Comparison of ENCODE assay signal across 11 cellular contexts in genomic region chr1:230327892-230328284, GRCh38.
DNase-seq lines count a peak whose midpoint lies in the region; ATAC-seq, FAIRE-seq and TF ChIP-seq lines count a peak whose summit lies in the region.
"Had no signal": no experiment of that assay in that cellular context is flagged by ENCODE, and none has a peak within 500 bp of the region (broad histone marks: within the 10 kb centered on the region; RNA-seq: fewer than 3 reads in every experiment).

No MANE protein-coding gene starts in this region.

- FAIRE-seq in GM12891 (lab: Jason Lieb, UNC): no peak

- H3K4me3 Mint-ChIP-seq in T-cell: no peak overlapping the region
- H3K4me3 Mint-ChIP-seq: neural crest cell had no signal

- no peaks in the 10 kb centered on the region for H3K9me3 Mint-ChIP-seq in T-cell
- H3K9me3 Mint-ChIP-seq: effector memory CD8-positive, alpha-beta T cell; neural crest cell had no signal

- no peak for TF ChIP-seq POLR2A in GM12891 (IDR thresholded peaks at IDR 0.05; ENCODE audit: low read depth, low read length)

- H3K4me1 Mint-ChIP-seq in T-cell: peaks cover 0 to 6% (median 4%) of the 10 kb centered on the region in 3 donors

- peak; percentile 37 for DNase-seq in activated T-helper 9 cell treated with anti-CD3 and anti-CD28 coated beads, Interleukin-2, amount 50 U/mL, for 16 hours (ENCODE audit: low read depth)
- DNase-seq in stimulated activated CD4-positive, alpha-beta T cell treated with anti-CD3 and anti-CD28 coated beads, Interleukin-1b, Interleukin-23, amount 100 ng/mL, for 48 hours: peak; percentile 35
- DNase-seq in T-cell: no peak
- no peak for DNase-seq in Kasumi-1 (lab: John Stamatoyannopoulos, UW)
- DNase-seq in GM12891 (ENCODE audit: insufficient read length, low spot score): no peak
- DNase-seq: effector memory CD8-positive, alpha-beta T cell; Peyer's patch had no signal

- ATAC-seq in GM19351 (IDR thresholded peaks at IDR 0.05; ENCODE audit: unreplicated experiment) (peak; percentile 62), HG03520 (IDR thresholded peaks at IDR 0.05; ENCODE audit: unreplicated experiment) (peak; percentile 50), T-cell (replicated peaks in 1 of 4) (no peak), HG03521 (IDR thresholded peaks at IDR 0.05; ENCODE audit: unreplicated experiment) (no peak)
- ATAC-seq: effector memory CD8-positive, alpha-beta T cell had no signal

- POLR2A ChIA-PET in T-cell (lab: Charles Lee): no interaction called here

- CTCF ChIA-PET in T-cell (lab: Charles Lee): no interaction called here

- no peak overlapping the region for H3K27ac Mint-ChIP-seq in T-cell
- H3K27ac Mint-ChIP-seq: effector memory CD8-positive, alpha-beta T cell had no signal

- no peaks in the 10 kb centered on the region for H3K36me3 Mint-ChIP-seq in T-cell

- H3K27me3 Mint-ChIP-seq in T-cell: peaks cover 9 to 17% of the 10 kb centered on the region in 2 donors

TF ChIP-seq in GM12891, 5 proteins besides CTCF, POLR2A, EP300 and RAD21:
- TF ChIP-seq TAF1 (IDR thresholded peaks at IDR 0.05; ENCODE audit: low read depth, low read length) (no peak), POLR2AphosphoS5 (IDR thresholded peaks at IDR 0.05; ENCODE audit: low read depth, low read length) (no peak), POU2F2 (IDR thresholded peaks at IDR 0.05; ENCODE audit: low read depth, low read length) (no peak), SPI1 (IDR thresholded peaks at IDR 0.05; ENCODE audit: low read depth, low read length) (no peak), PAX5 (IDR thresholded peaks at IDR 0.05; ENCODE audit: insufficient read depth, low read length, severe bottlenecking) (no peak)

Comparison
In these comparisons a context has a peak if more than half of its experiments do, and no peak if none do; other contexts are left out.
1. ATAC-seq: peak in GM19351 (single experiment) and HG03520 (single experiment); none in T-cell (0 of 4) and HG03521 (single experiment).
2. DNase-seq: peak in activated T-helper 9 cell treated with anti-CD3 and anti-CD28 coated beads, Interleukin-2, amount 50 U/mL, for 16 hours (single experiment) and stimulated activated CD4-positive, alpha-beta T cell treated with anti-CD3 and anti-CD28 coated beads, Interleukin-1b, Interleukin-23, amount 100 ng/mL, for 48 hours (single experiment); none in T-cell (0 of 34), Kasumi-1 (0 of 2) and GM12891 (single experiment).